In the genomic region with DNA sequence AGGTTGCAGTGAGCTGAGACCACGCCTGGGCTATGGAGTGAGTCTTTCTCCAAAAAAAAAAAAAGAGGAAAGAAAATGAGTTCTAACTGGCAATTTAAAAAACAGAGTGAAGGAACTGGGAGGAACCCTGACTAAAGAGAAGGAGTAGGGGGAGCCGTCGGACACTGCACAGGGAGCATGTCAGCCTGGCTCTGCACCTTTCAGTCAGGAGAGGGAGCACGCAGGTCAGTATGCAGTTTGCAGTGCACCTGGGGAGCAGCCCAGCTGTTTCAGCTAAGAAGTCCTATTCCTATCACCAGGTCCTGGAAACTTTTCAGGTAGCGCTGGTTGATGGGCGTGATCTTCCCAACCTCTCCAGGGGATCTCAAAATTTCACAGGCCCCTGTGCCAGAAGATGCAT, we compare ENCODE assay signal across 23 cellular contexts. TPM values are rescaled to one million over a fixed set of nuclear protein-coding genes. Genes with fewer than 3 reads are reported as not detected.
DNase-seq lines count a peak whose midpoint lies in the region; ATAC-seq and TF ChIP-seq lines count a peak whose summit lies in the region.
"Had no signal": no experiment of that assay in that cellular context is flagged by ENCODE, and none has a peak within 500 bp of the region (broad histone marks: within the 10 kb centered on the region; RNA-seq: fewer than 3 reads in every experiment).

No MANE protein-coding gene starts in this region.

- H3K4me1 Mint-ChIP-seq in WTC11 = peaks cover 24% of the 10 kb centered on the region
- H3K4me1 Mint-ChIP-seq in T-cell = peaks cover 9 to 28% (median 17%) of the 10 kb centered on the region in 3 donors

- TF ChIP-seq CTCF in WTC11 (IDR thresholded peaks at IDR 0.05) = no peak

- POLR2A ChIA-PET in WTC11 (lab: Charles Lee) = no interaction called here
- POLR2A ChIA-PET in T-cell (lab: Charles Lee) = no interaction called here

- H3K27me3 Mint-ChIP-seq in WTC11 (ENCODE audit: low read depth) (no peaks in the 10 kb centered on the region; the same call in 1 of the 2 replicates), T-cell (peaks cover 0 to 2% of the 10 kb centered on the region in 2 donors)
- H3K27me3 Mint-ChIP-seq: activated naive CD8-positive, alpha-beta T cell; stimulated activated naive CD8-positive, alpha-beta T cell treated with anti-CD3 and anti-CD28 coated beads, Interleukin-15, amount 100 ng/mL, for 72 hours had no signal

- no peak overlapping the region; the same call in 1 of the 2 replicates for H3K27ac Mint-ChIP-seq in WTC11
- no peak overlapping the region for H3K27ac Mint-ChIP-seq in T-cell
- H3K27ac Mint-ChIP-seq: activated naive CD8-positive, alpha-beta T cell; activated T-cell treated with anti-CD3 and anti-CD28 coated beads, Interleukin-2, amount 50 U/mL, for 72 hours; CD8-positive, alpha-beta memory T cell; natural killer cell; stimulated activated naive CD8-positive, alpha-beta T cell treated with anti-CD3 and anti-CD28 coated beads, Interleukin-15, amount 100 ng/mL, for 72 hours had no signal

- no peaks in the 10 kb centered on the region for H3K36me3 Mint-ChIP-seq in WTC11
- H3K36me3 Mint-ChIP-seq in T-cell = no peaks in the 10 kb centered on the region
- H3K36me3 Mint-ChIP-seq: activated naive CD8-positive, alpha-beta T cell; CD8-positive, alpha-beta memory T cell; natural killer cell had no signal

- no peaks in the 10 kb centered on the region for H3K9me3 Mint-ChIP-seq in WTC11
- H3K9me3 Mint-ChIP-seq in T-cell = no peaks in the 10 kb centered on the region
- H3K9me3 Mint-ChIP-seq: activated T-cell treated with anti-CD3 and anti-CD28 coated beads, Interleukin-2, amount 50 U/mL, for 72 hours; CD8-positive, alpha-beta memory T cell; natural killer cell; stimulated activated naive CD8-positive, alpha-beta T cell treated with anti-CD3 and anti-CD28 coated beads, Interleukin-15, amount 100 ng/mL, for 72 hours had no signal

- H3K4me3 Mint-ChIP-seq in WTC11 (no peak overlapping the region), T-cell (no peak overlapping the region)
- H3K4me3 Mint-ChIP-seq: activated naive CD8-positive, alpha-beta T cell; activated T-cell treated with anti-CD3 and anti-CD28 coated beads, Interleukin-2, amount 50 U/mL, for 72 hours; CD8-positive, alpha-beta memory T cell; natural killer cell; stimulated activated naive CD8-positive, alpha-beta T cell treated with anti-CD3 and anti-CD28 coated beads, Interleukin-15, amount 100 ng/mL, for 72 hours had no signal

- DNase-seq in ELF-1 (ENCODE audit: low read depth, low spot score) = peak; percentile 34
- DNase-seq in HT-29 (ENCODE audit: low spot score) = peak; percentile 23
- DNase-seq in WTC11 (ENCODE audit: low spot score) = peak; percentile 45
- no peak for DNase-seq in left lobe of liver (ENCODE audit: low spot score)
- no peak for DNase-seq in T-cell
- DNase-seq in NCI-H748 treated with DMSO at 0.1 percent for 48 hours (lab: John Stamatoyannopoulos, UW) = no peak
- no peak for DNase-seq in MV-4-11 (lab: John Stamatoyannopoulos, UW)
- DNase-seq: activated CD4-positive, CD25-positive, alpha-beta regulatory T cell treated with anti-CD3 and anti-CD28 coated beads, Interleukin-2, amount 50 U/mL, for 72 hours; activated T-cell treated with anti-CD3 and anti-CD28 coated beads, Interleukin-2, amount 50 U/mL, for 72 hours; CD8-positive, alpha-beta memory T cell; EL; hippocampal formation; kidney glomerular epithelial cell; natural killer cell; NCI-H187 treated with DMSO at 0.1 percent for 48 hours; NCI-H524; stimulated activated naive CD8-positive, alpha-beta T cell treated with anti-CD3 and anti-CD28 coated beads, Interleukin-15, amount 100 ng/mL, for 72 hours; transverse colon had no signal

- ATAC-seq in WTC11 (peak; percentile 75), left lobe of liver (peak; percentile 42), T-cell (replicated peaks in 1 of 4) (no peak)
- ATAC-seq: activated T-cell treated with anti-CD3 and anti-CD28 coated beads, Interleukin-2, amount 50 U/mL, for 72 hours; natural killer cell; stimulated activated naive CD8-positive, alpha-beta T cell treated with anti-CD3 and anti-CD28 coated beads, Interleukin-15, amount 100 ng/mL, for 72 hours had no signal

- CTCF ChIA-PET in WTC11 (lab: Charles Lee) = interaction anchor here (0.7 to 2.2 kb wide), 6 partner anchors 14 to 358 kb away, joined by 3 to 12 read pairs (median 5); partner anchors contain the start of genes CHST13 and ZXDC
- CTCF ChIA-PET in T-cell (lab: Charles Lee) = no interaction called here

TF ChIP-seq in WTC11, 78 proteins besides CTCF, POLR2A, EP300 and RAD21:
- TF ChIP-seq GTF2I (CRISPR knock-in tag; conservative IDR thresholded peaks at IDR 0.05) (no peak), TP53 (CRISPR knock-in tag; IDR thresholded peaks at IDR 0.05) (no peak), TEAD4 (CRISPR knock-in tag; IDR thresholded peaks at IDR 0.05) (no peak), CREB1 (CRISPR knock-in tag; IDR thresholded peaks at IDR 0.05) (no peak), TCF7 (CRISPR knock-in tag; IDR thresholded peaks at IDR 0.05; ENCODE audit: low read depth) (no peak), ZNF671 (CRISPR knock-in tag; IDR thresholded peaks at IDR 0.05) (no peak), ATF6 (CRISPR knock-in tag; IDR thresholded peaks at IDR 0.05) (no peak), ZNF317 (CRISPR knock-in tag; IDR thresholded peaks at IDR 0.05; ENCODE audit: borderline replicate concordance, low read depth) (no peak), E2F5 (CRISPR knock-in tag; IDR thresholded peaks at IDR 0.05) (no peak), ZNF416 (CRISPR knock-in tag; IDR thresholded peaks at IDR 0.05) (no peak), ZBTB21 (CRISPR knock-in tag; IDR thresholded peaks at IDR 0.05; ENCODE audit: borderline replicate concordance) (no peak)
- TF ChIP-seq, protein P1, sequence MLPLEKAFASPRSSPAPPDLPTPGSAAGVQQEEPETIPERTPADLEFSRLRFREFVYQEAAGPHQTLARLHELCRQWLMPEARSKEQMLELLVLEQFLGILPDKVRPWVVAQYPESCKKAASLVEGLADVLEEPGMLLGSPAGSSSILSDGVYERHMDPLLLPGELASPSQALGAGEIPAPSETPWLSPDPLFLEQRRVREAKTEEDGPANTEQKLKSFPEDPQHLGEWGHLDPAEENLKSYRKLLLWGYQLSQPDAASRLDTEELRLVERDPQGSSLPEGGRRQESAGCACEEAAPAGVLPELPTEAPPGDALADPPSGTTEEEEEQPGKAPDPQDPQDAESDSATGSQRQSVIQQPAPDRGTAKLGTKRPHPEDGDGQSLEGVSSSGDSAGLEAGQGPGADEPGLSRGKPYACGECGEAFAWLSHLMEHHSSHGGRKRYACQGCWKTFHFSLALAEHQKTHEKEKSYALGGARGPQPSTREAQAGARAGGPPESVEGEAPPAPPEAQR (CRISPR knock-in tag; IDR thresholded peaks at IDR 0.05) = no peak
TF ChIP-seq in WTC11: peak in this region for 0.

RNA-seq across cellular contexts. Expression of gene ZXDC, which starts 14.9 kb away (rescaled TPM):
- 41.2 and 42.2 TPM in 2 replicates for total RNA-seq in HT-29 (2014; rRNA removed; shearing (Covaris generic))
- 32.9 to 34.7 TPM (median 33.4 TPM) in 3 replicates for total RNA-seq in WTC11 (2021)
- 21.5 TPM for total RNA-seq in left lobe of liver
- total RNA-seq in T-cell = 10 to 100 TPM; 57.6 to 68.7 (median 61.8) TPM

RNA-seq across cellular contexts. Expression of gene UROC1, which starts 27.0 kb away (rescaled TPM):
- not detected in 2 replicates for total RNA-seq in HT-29 (2014; rRNA removed; shearing (Covaris generic))
- 0.09 TPM in 1 of 3 replicates, not detected in the others for total RNA-seq in WTC11 (2021)
- 112 TPM for total RNA-seq in left lobe of liver
- total RNA-seq in T-cell = under 1 TPM in 1 of 5 donors, not detected in 4; 0.09 TPM
- total RNA-seq: activated CD8-positive, alpha-beta memory T cell treated with anti-CD3 and anti-CD28 coated beads for 36 hours; activated T-cell treated with anti-CD3 and anti-CD28 coated beads, Interleukin-2, amount 50 U/mL, for 72 hours; CD8-positive, alpha-beta memory T cell; mesenteric fat pad; natural killer cell; skeletal muscle tissue; T-helper 2 cell treated with Interferon-gamma antibody and Interleukin-4, amounts not matched to agents 100 ng/mL and 5 ng/mL, for 36 hours; transverse colon had no signal

RNA-seq across cellular contexts. Expression of gene CHST13, which starts 33.3 kb away (rescaled TPM):
- total RNA-seq in HT-29 (2014; rRNA removed; shearing (Covaris generic)) = 0.05 and 1.3 TPM in 2 replicates
- total RNA-seq in WTC11 (2021) (4.1 to 6.8 TPM (median 6.4 TPM) in 3 replicates), left lobe of liver (43.8 TPM), T-cell (under 1 TPM in 1 of 5 donors, not detected in 4; 0.20 TPM)
- total RNA-seq: activated CD8-positive, alpha-beta memory T cell treated with anti-CD3 and anti-CD28 coated beads for 36 hours; activated T-cell treated with anti-CD3 and anti-CD28 coated beads, Interleukin-2, amount 50 U/mL, for 72 hours; skeletal muscle tissue; T-helper 2 cell treated with Interferon-gamma antibody and Interleukin-4, amounts not matched to agents 100 ng/mL and 5 ng/mL, for 36 hours had no signal

Comparison
In these comparisons a context has a peak if more than half of its experiments do, and no peak if none do; other contexts are left out.
1. DNase-seq: peak in ELF-1 (single experiment), HT-29 (single experiment) and WTC11 (single experiment); none in left lobe of liver (single experiment), T-cell (0 of 34), NCI-H748 treated with DMSO at 0.1 percent for 48 hours (single experiment) and MV-4-11 (single experiment).
2. ATAC-seq: peak in WTC11 (single experiment) and left lobe of liver (single experiment); none in T-cell (0 of 4).
3. RNA of gene UROC1, which starts 27.0 kb away (total RNA-seq): 112 TPM in left lobe of liver (single experiment); 0.09 TPM in T-cell, not detected in HT-29 and 0.09 TPM in WTC11; every median in the first group is over 100 times any median in the second.